In genomic region chr16:2475413-2476344, GRCh38 we compare ENCODE assay signal across 7 cellular contexts. TPM values are rescaled to one million over a fixed set of nuclear protein-coding genes. Genes with fewer than 3 reads are reported as not detected.
DNase-seq lines count a peak whose midpoint lies in the region; ATAC-seq and TF ChIP-seq lines count a peak whose summit lies in the region.

No MANE protein-coding gene starts in this region.

- peak overlapping the region; percentile 23 to 72 (median 54) for H3K4me3 ChIP-seq in fibroblast of lung (replicated peaks in 1 of 4; ENCODE audit: control extremely low read depth in 1 of 4, insufficient read depth in 1 of 4, low read depth in 3 of 4, low read length in 4 of 4)

- H3K4me1 ChIP-seq in fibroblast of lung (ENCODE audit: control insufficient read depth, extremely low read depth, insufficient read depth, low read length) = peaks cover 9% of the 10 kb centered on the region

- no peaks in the 10 kb centered on the region for H3K9me3 Mint-ChIP-seq in progenitor cell of endocrine pancreas (ENCODE audit: low read depth)

- no peaks in the 10 kb centered on the region for H3K27me3 ChIP-seq in fibroblast of lung (ENCODE audit: control insufficient read depth, insufficient read depth, low read length)

- peak; percentile 23 for ATAC-seq in GM18502 (IDR thresholded peaks at IDR 0.05; ENCODE audit: poor library complexity, unreplicated experiment)
- ATAC-seq in HG03457 (IDR thresholded peaks at IDR 0.05; ENCODE audit: unreplicated experiment) = peak; percentile 2

- H3K27me3 Mint-ChIP-seq in progenitor cell of endocrine pancreas = peaks cover 12% of the 10 kb centered on the region

- H3K36me3 ChIP-seq in fibroblast of lung (ENCODE audit: control insufficient read depth, insufficient read depth, low read length) = no peaks in the 10 kb centered on the region

- H3K4me3 Mint-ChIP-seq in progenitor cell of endocrine pancreas (ENCODE audit: low read depth) = peak overlapping the region; percentile 69

- no peak for TF ChIP-seq CTCF in fibroblast of lung (conservative IDR thresholded peaks at IDR 0.05 in 1 of 2, IDR thresholded peaks at IDR 0.05 in 1 of 2; ENCODE audit: low read depth in 1 of 2, low read length in 2 of 2)
- TF ChIP-seq CTCF in progenitor cell of endocrine pancreas (IDR thresholded peaks at IDR 0.05; ENCODE audit: unreplicated experiment) = no peak

- peaks cover 3% of the 10 kb centered on the region for H3K79me2 ChIP-seq in fibroblast of lung (ENCODE audit: control insufficient read depth, insufficient read depth, low read length)

- no peaks in the 10 kb centered on the region for H4K20me1 ChIP-seq in fibroblast of lung (ENCODE audit: control insufficient read depth, extremely low read depth, insufficient read depth, low read length)

- peak; percentile 41 to 49 for DNase-seq in activated CD4-positive, alpha-beta T cell treated with anti-CD3 and anti-CD28 coated beads, Interleukin-2, amount 50 U/mL, for 4 hours
- no peak for DNase-seq in fibroblast of lung (ENCODE audit: low read depth in 2 of 2)
- no peak for DNase-seq in progenitor cell of endocrine pancreas (ENCODE audit: low spot score, unreplicated experiment)
- DNase-seq in cerebellar cortex (ENCODE audit: low spot score) = no peak
- DNase-seq in A172 (ENCODE audit: low spot score) = no peak

- no peak overlapping the region for H2AFZ ChIP-seq in fibroblast of lung (ENCODE audit: low read length)

- peak overlapping the region; percentile 56 for H3K27ac Mint-ChIP-seq in progenitor cell of endocrine pancreas

- no peak overlapping the region for H3K27ac ChIP-seq in fibroblast of lung (ENCODE audit: insufficient read depth, low read length)

- H3K9ac ChIP-seq in fibroblast of lung (ENCODE audit: insufficient read depth, low read length) = peak overlapping the region; percentile 71

- H3K4me1 Mint-ChIP-seq in progenitor cell of endocrine pancreas (ENCODE audit: low read depth) = peaks cover 16% of the 10 kb centered on the region

- H3K4me2 ChIP-seq in fibroblast of lung (ENCODE audit: extremely low read depth, insufficient read depth, low read length) = peak overlapping the region; percentile 71

- no peaks in the 10 kb centered on the region for H3K36me3 Mint-ChIP-seq in progenitor cell of endocrine pancreas (ENCODE audit: insufficient read depth)

- H3K9me3 ChIP-seq in fibroblast of lung (ENCODE audit: control insufficient read depth, insufficient read depth, low read depth, low read length) = no peaks in the 10 kb centered on the region

RNA-seq across cellular contexts. Expression of gene TBC1D24, which starts 0.8 kb away (rescaled TPM):
- total RNA-seq in fibroblast of lung (8.5 and 10.9 TPM in 2 replicates), progenitor cell of endocrine pancreas (23.3 and 23.8 TPM in 2 replicates)
- 6.3 and 6.7 TPM in 2 replicates for polyA plus RNA-seq in fibroblast of lung
- polyA plus RNA-seq in fibroblast of lung (2012) = 7.5 and 8.3 TPM in 2 replicates
- polyA minus RNA-seq in fibroblast of lung (ENCODE audit: low replicate concordance) = 14.7 and 21.0 TPM in 2 replicates
- 8.6 and 18.0 TPM in 2 replicates for total RNA-seq in A172 (2014; rRNA removed; shearing (Covaris generic))

RNA-seq across cellular contexts. Expression of gene NTN3, which starts 4.6 kb away (rescaled TPM):
- total RNA-seq in fibroblast of lung (1.3 and 2.1 TPM in 2 replicates), progenitor cell of endocrine pancreas (2.4 and 2.5 TPM in 2 replicates)
- polyA plus RNA-seq in fibroblast of lung = 0.08 TPM in 2 replicates
- polyA plus RNA-seq in fibroblast of lung (2012) = 0.10 and 0.33 TPM in 2 replicates
- 0.22 and 0.35 TPM in 2 replicates for polyA minus RNA-seq in fibroblast of lung (ENCODE audit: low replicate concordance)
- 0.12 TPM in 1 of 2 replicates, not detected in the other for total RNA-seq in A172 (2014; rRNA removed; shearing (Covaris generic))

RNA-seq across cellular contexts. Expression of gene TEDC2, which starts 15.8 kb away (rescaled TPM):
- total RNA-seq in fibroblast of lung (1.0 and 1.7 TPM in 2 replicates), progenitor cell of endocrine pancreas (27.4 and 32.2 TPM in 2 replicates)
- 1.2 and 2.7 TPM in 2 replicates for polyA plus RNA-seq in fibroblast of lung
- polyA plus RNA-seq in fibroblast of lung (2012) = 1.8 and 7.0 TPM in 2 replicates
- polyA minus RNA-seq in fibroblast of lung (ENCODE audit: low replicate concordance) = 0.59 and 4.3 TPM in 2 replicates
- total RNA-seq in A172 (2014; rRNA removed; shearing (Covaris generic)) = 33.2 and 48.6 TPM in 2 replicates

RNA-seq across cellular contexts. Expression of gene ATP6V0C, which starts 38.1 kb away (rescaled TPM):
- total RNA-seq in fibroblast of lung (5.1 and 11.2 TPM in 2 replicates), progenitor cell of endocrine pancreas (158 and 169 TPM in 2 replicates)
- polyA plus RNA-seq in fibroblast of lung = 43.0 and 53.9 TPM in 2 replicates
- polyA plus RNA-seq in fibroblast of lung (2012) = 209 and 298 TPM in 2 replicates
- polyA minus RNA-seq in fibroblast of lung (ENCODE audit: low replicate concordance) = 97.9 and 117 TPM in 2 replicates
- total RNA-seq in A172 (2014; rRNA removed; shearing (Covaris generic)) = 24.7 and 51.1 TPM in 2 replicates

RNA-seq across cellular contexts. Expression of gene AMDHD2, which starts 44.5 kb away (rescaled TPM):
- total RNA-seq in fibroblast of lung = 37.2 and 39.0 TPM in 2 replicates
- polyA plus RNA-seq in fibroblast of lung = 10.8 and 12.6 TPM in 2 replicates
- polyA plus RNA-seq in fibroblast of lung (2012) = 12.9 and 20.5 TPM in 2 replicates
- 13.3 and 19.2 TPM in 2 replicates for polyA minus RNA-seq in fibroblast of lung (ENCODE audit: low replicate concordance)
- 38.7 and 40.8 TPM in 2 replicates for total RNA-seq in progenitor cell of endocrine pancreas
- total RNA-seq in A172 (2014; rRNA removed; shearing (Covaris generic)) = 71.3 and 76.8 TPM in 2 replicates

Comparison
In these comparisons a context has a peak if more than half of its experiments do, and no peak if none do; other contexts are left out.
1. DNase-seq: peak in activated CD4-positive, alpha-beta T cell treated with anti-CD3 and anti-CD28 coated beads, Interleukin-2, amount 50 U/mL, for 4 hours (2 of 2); none in fibroblast of lung (0 of 2), progenitor cell of endocrine pancreas (single experiment), cerebellar cortex (single experiment) and A172 (single experiment).
2. RNA of gene TEDC2, which starts 15.8 kb away (total RNA-seq): 33.2 to 48.6 TPM in A172 and 27.4 to 32.2 TPM in progenitor cell of endocrine pancreas; 1.0 to 1.7 TPM in fibroblast of lung; every median in the first group is over 10 times any median in the second.